9 cellular contexts compared by ENCODE assay signal in the genomic region with DNA sequence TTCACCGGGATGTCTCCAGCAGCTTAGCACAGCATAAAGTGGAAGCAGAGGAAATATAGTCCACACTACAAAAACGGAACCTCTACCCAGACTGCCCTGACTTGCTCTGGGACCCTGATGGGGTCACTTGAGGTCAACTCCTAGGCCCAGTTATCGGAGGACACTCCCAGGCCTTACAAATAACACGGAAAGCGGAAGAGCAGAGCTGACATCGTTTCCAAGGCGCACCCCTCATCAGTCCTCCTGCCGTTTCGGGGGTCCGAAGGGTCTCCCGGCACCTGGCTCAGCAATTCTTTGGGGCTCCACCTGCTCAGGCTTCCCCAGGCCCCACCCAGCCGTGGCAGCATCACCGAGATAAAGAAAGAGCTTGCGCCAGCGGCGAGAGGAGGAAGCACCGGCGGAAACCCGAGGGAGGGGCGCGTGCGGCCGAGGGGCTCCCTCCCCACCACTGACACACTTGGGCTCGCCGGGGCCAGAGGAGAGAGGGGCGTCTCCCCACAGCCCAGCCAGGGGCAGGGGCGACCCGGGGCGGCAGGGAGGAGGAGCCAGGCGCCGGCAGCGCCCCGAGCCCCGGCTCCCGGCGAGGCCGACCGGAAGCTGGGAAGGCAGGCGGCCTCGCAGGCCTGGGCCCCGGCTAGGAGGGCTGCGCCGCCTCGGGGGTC. TPM values are rescaled to one million over a fixed set of nuclear protein-coding genes. Genes with fewer than 3 reads are reported as not detected.
DNase-seq lines count a peak whose midpoint lies in the region; ATAC-seq and TF ChIP-seq lines count a peak whose summit lies in the region.
"Had no signal": no experiment of that assay in that cellular context is flagged by ENCODE, and none has a peak within 500 bp of the region (broad histone marks: within the 10 kb centered on the region; RNA-seq: fewer than 3 reads in every experiment).

No MANE protein-coding gene starts in this region.

- H3K4me3 Mint-ChIP-seq in WTC11, result peak overlapping the region; percentile 71

- peak overlapping the region; percentile 28; the same call in 1 of the 2 replicates for H3K27ac Mint-ChIP-seq in WTC11

- no peak for TF ChIP-seq CTCF in WTC11 (IDR thresholded peaks at IDR 0.05)
- TF ChIP-seq CTCF in cardiac fibroblast (IDR thresholded peaks at IDR 0.05; ENCODE audit: low read depth, low read length), result peak; percentile 3
- TF ChIP-seq CTCF in kidney epithelial cell (IDR thresholded peaks at IDR 0.05; ENCODE audit: insufficient read depth, low read length, poor library complexity, severe bottlenecking), result no peak

- peaks cover 5% of the 10 kb centered on the region for H3K4me1 Mint-ChIP-seq in WTC11

- H3K9me3 Mint-ChIP-seq in WTC11, result no peaks in the 10 kb centered on the region

- peak overlapping the region; percentile 30; the same call in 1 of the 2 replicates for H3K9ac ChIP-seq in HUES48 (ENCODE audit: low read depth, low read length)

- peak; percentile 37 for ATAC-seq in WTC11
- ATAC-seq in HG03565 (IDR thresholded peaks at IDR 0.05; ENCODE audit: unreplicated experiment), result no peak

- H3K4me3 ChIP-seq in HUES48 (ENCODE audit: low read depth, low read length), result peak overlapping the region; percentile 86
- H3K4me3 ChIP-seq in cardiac fibroblast (replicated peaks in 1 of 2; ENCODE audit: low read depth in 2 of 2, low read length in 2 of 2), result peak overlapping the region; percentile 66 to 68
- H3K4me3 ChIP-seq in kidney epithelial cell (ENCODE audit: low read depth, low read length), result peak overlapping the region; percentile 83

- DNase-seq in DMS 273 (lab: John Stamatoyannopoulos, UW; ENCODE audit: unreplicated experiment) (peak; percentile 67), DMS 273 treated with DMSO at 0.1 percent for 48 hours (lab: John Stamatoyannopoulos, UW) (no peak), WTC11 (ENCODE audit: low spot score) (peak; percentile 54), cardiac fibroblast (ENCODE audit: low read depth in 2 of 2) (peak in 1 of 2 donors; percentile 30), kidney epithelial cell (ENCODE audit: low read depth) (no peak)
- peak; percentile 71 for DNase-seq in stimulated activated CD4-positive, alpha-beta T cell treated with anti-CD3 and anti-CD28 coated beads, Interleukin-15, amount 100 ng/mL, for 24 hours

- peaks cover 15% of the 10 kb centered on the region for H3K27me3 Mint-ChIP-seq in WTC11 (ENCODE audit: low read depth)

- no peaks in the 10 kb centered on the region for H3K9me3 ChIP-seq in HUES48 (ENCODE audit: control insufficient read depth, insufficient read depth, low read length)

- H3K4me1 ChIP-seq in HUES48 (ENCODE audit: control insufficient read depth, insufficient read depth, low read length), result peaks cover 3% of the 10 kb centered on the region; the same call in 1 of the 2 replicates

- CTCF ChIA-PET in WTC11 (lab: Charles Lee), result interaction anchor here (0.6 to 8.8 kb wide), 7 partner anchors 12 to 374 kb away, joined by 3 to 102 read pairs (median 4); no protein-coding TSS in a partner anchor

- no peaks in the 10 kb centered on the region for H3K27me3 ChIP-seq in HUES48 (ENCODE audit: control insufficient read depth, insufficient read depth, low read length)
- no peaks in the 10 kb centered on the region for H3K27me3 ChIP-seq in kidney epithelial cell (ENCODE audit: control insufficient read depth, insufficient read depth, low read length)

- peaks cover 8% of the 10 kb centered on the region; the same call in 1 of the 2 replicates for H3K36me3 ChIP-seq in HUES48 (ENCODE audit: control insufficient read depth, insufficient read depth, low read length)
- H3K36me3 ChIP-seq in kidney epithelial cell (ENCODE audit: control insufficient read depth, insufficient read depth, low read length), result no peaks in the 10 kb centered on the region

- H3K36me3 Mint-ChIP-seq in WTC11, result no peaks in the 10 kb centered on the region

- H3K27ac ChIP-seq in HUES48 (ENCODE audit: low read depth, low read length), result no peak overlapping the region
- H3K27ac ChIP-seq: 22Rv1 had no signal

- POLR2A ChIA-PET in WTC11 (lab: Charles Lee), result interaction anchor here (0.8 kb wide), 1 partner anchor 23 kb away, joined by 3 read pairs; no protein-coding TSS in a partner anchor

TF ChIP-seq in WTC11, 78 proteins besides CTCF, POLR2A, EP300 and RAD21:
- peak; percentile 19; the same call in 1 of the 2 replicates for TF ChIP-seq ETV6 (CRISPR knock-in tag; IDR thresholded peaks at IDR 0.05)
- no peak for TF ChIP-seq HMGA2 (CRISPR knock-in tag; IDR thresholded peaks at IDR 0.05)

RNA-seq across cellular contexts. Expression of gene CORO7, which starts 0.7 kb away (rescaled TPM):
- total RNA-seq in WTC11 (2021) (36.7 to 45.5 TPM (median 38.6 TPM) in 3 replicates), kidney epithelial cell (57.3 and 76.2 TPM in 2 replicates)

RNA-seq across cellular contexts. Expression of gene DNAJA3, which starts 10.0 kb away (rescaled TPM):
- total RNA-seq in WTC11 (2021) (54.8 to 64.1 TPM (median 56.0 TPM) in 3 replicates), kidney epithelial cell (71.2 and 77.6 TPM in 2 replicates)

RNA-seq across cellular contexts. Expression of gene VASN, which starts 44.0 kb away (rescaled TPM):
- 8.0 to 9.1 TPM (median 8.3 TPM) in 3 replicates for total RNA-seq in WTC11 (2021)
- total RNA-seq in kidney epithelial cell, result 60.4 and 73.5 TPM in 2 replicates

RNA-seq across cellular contexts. Expression of gene NMRAL1, which starts 58.8 kb away (rescaled TPM):
- total RNA-seq in WTC11 (2021) (68.1 to 77.6 TPM (median 69.5 TPM) in 3 replicates), kidney epithelial cell (55.2 and 59.5 TPM in 2 replicates)

Comparison
In these comparisons a context has a peak if more than half of its experiments do, and no peak if none do; other contexts are left out.
1. DNase-seq: peak in DMS 273 (single experiment), WTC11 (single experiment) and stimulated activated CD4-positive, alpha-beta T cell treated with anti-CD3 and anti-CD28 coated beads, Interleukin-15, amount 100 ng/mL, for 24 hours (single experiment); none in DMS 273 treated with DMSO at 0.1 percent for 48 hours (single experiment) and kidney epithelial cell (single experiment).
2. Peak in every context shown above with its lines, with median percentiles within 50 percentile points of each other: H3K4me3 ChIP-seq.